ENCODE assay signal across 21 cellular contexts in genomic region chr15:36943496-36944361, GRCh38.
DNase-seq lines count a peak whose midpoint lies in the region; ATAC-seq lines count a peak whose summit lies in the region.
"Had no signal": no experiment of that assay in that cellular context is flagged by ENCODE, and none has a peak within 500 bp of the region (broad histone marks: within the 10 kb centered on the region; RNA-seq: fewer than 3 reads in every experiment).

No MANE protein-coding gene starts in this region.

- H3K4me1 ChIP-seq in ectodermal cell (ENCODE audit: control insufficient read depth, insufficient read depth, low read length) = peaks cover 36% of the 10 kb centered on the region

- H3K4me3 ChIP-seq in SK-N-MC (no peak overlapping the region), ectodermal cell (ENCODE audit: insufficient read depth, low read depth, low read length) (no peak overlapping the region)

- DNase-seq in SK-N-MC (ENCODE audit: low read depth, low spot score) = no peak
- peak; percentile 32 to 60 for DNase-seq in lung microvascular endothelial cell (ENCODE audit: low read depth in 2 of 2)
- DNase-seq in NCI-H1436 treated with DMSO at 0.1 percent for 48 hours (lab: John Stamatoyannopoulos, UW) = no peak
- no peak for DNase-seq in OCI-M2 (lab: John Stamatoyannopoulos, UW; ENCODE audit: unreplicated experiment)
- DNase-seq: 8988T; Calu3; CD4-positive, alpha-beta memory T cell; DMS79; Kasumi-1; MM.1S; NCI-H1105; NCI-H187; NCI-H446; NCI-H69; NK-92 treated with Interleukin-12 subunit alpha and Interleukin-12 subunit beta, amount 100 ng/mL, for 24 hours; PC-3 had no signal

- H3K9ac ChIP-seq in SK-N-MC (ENCODE audit: insufficient read length) = no peak overlapping the region

- ATAC-seq in GM18870 (IDR thresholded peaks at IDR 0.05; ENCODE audit: unreplicated experiment) = peak; percentile 65
- no peak for ATAC-seq in GM19324 (IDR thresholded peaks at IDR 0.05; ENCODE audit: low FRiP score, unreplicated experiment)
- ATAC-seq in HG03159 (IDR thresholded peaks at IDR 0.05; ENCODE audit: unreplicated experiment) = no peak
- ATAC-seq: PC-3 had no signal

- H3K27me3 ChIP-seq in ectodermal cell (ENCODE audit: control insufficient read depth, insufficient read depth, low read length, poor library complexity, severe bottlenecking) = no peaks in the 10 kb centered on the region

- WGBS in ectodermal cell, 2 experiments = 74 to 75% methylated on average over 5 to 6 of the region's 6 CpGs

- H3K27ac ChIP-seq in SK-N-MC (peak overlapping the region; percentile 35; the same call in 1 of the 2 replicates), ectodermal cell (ENCODE audit: insufficient read depth, low read depth, low read length, poor library complexity, severe bottlenecking) (peak overlapping the region; percentile 20)
- H3K27ac ChIP-seq: RWPE1 had no signal

- H3K9me3 ChIP-seq in SK-N-MC (ENCODE audit: low read depth, low read length) (no peaks in the 10 kb centered on the region), ectodermal cell (ENCODE audit: control insufficient read depth, low read length) (no peaks in the 10 kb centered on the region)

- no peaks in the 10 kb centered on the region; the same call in 1 of the 2 replicates for H3K36me3 ChIP-seq in SK-N-MC (ENCODE audit: insufficient read depth, low read length)
- H3K36me3 ChIP-seq in ectodermal cell (ENCODE audit: control insufficient read depth, insufficient read depth, low read length) = no peaks in the 10 kb centered on the region

Comparison
In these comparisons a context has a peak if more than half of its experiments do, and no peak if none do; other contexts are left out.
1. DNase-seq: peak in lung microvascular endothelial cell (2 of 2); none in SK-N-MC (single experiment), NCI-H1436 treated with DMSO at 0.1 percent for 48 hours (single experiment) and OCI-M2 (single experiment).